In the genomic region with DNA sequence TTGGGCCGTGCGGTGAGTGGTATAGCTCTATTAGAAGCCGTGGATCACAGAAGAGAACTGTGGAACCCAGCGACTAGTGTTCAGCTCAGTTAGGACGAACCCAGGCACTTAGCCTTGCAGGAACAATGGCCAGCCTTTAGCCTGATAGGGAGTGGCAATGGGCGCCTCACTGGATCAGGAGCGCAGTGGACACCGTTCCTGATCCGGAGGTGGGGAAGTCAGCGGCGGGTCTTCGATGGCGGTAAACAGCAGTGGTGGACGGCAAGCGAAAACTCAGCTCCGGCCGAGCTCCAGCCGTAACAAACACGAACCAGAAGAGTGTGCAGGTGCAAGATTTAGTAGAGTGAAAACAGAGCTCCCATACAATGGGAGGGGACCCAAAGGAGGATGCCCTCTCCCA, we compare ENCODE assay signal across 7 cellular contexts.
"Had no signal": no experiment of that assay in that cellular context is flagged by ENCODE, and none has a peak within 500 bp of the region (broad histone marks: within the 10 kb centered on the region; RNA-seq: fewer than 3 reads in every experiment).

No MANE protein-coding gene starts in this region.

- H3K4me3 Mint-ChIP-seq: H9, HFFc6 had no signal

- H3K9me3 Mint-ChIP-seq: HFFc6 had no signal

- H3K27me3 Mint-ChIP-seq: IgD-negative memory B cell had no signal

- H3K4me3 ChIP-seq: GM23248 had no signal

- H2AFZ ChIP-seq: GM23248 had no signal

- H3K27ac ChIP-seq: GM23248, HL-60 had no signal

- H3K4me1 Mint-ChIP-seq: H9 had no signal

- DNase-seq: GM23248, H9, HCEC 1CT, HFFc6 had no signal

- ATAC-seq: HepG2 had no signal

- H3K9ac ChIP-seq: GM23248 had no signal

- H3K27ac Mint-ChIP-seq: H9, HFFc6 had no signal

- H3K36me3 Mint-ChIP-seq: IgD-negative memory B cell had no signal
